16 cellular contexts compared by ENCODE assay signal in the genomic region with DNA sequence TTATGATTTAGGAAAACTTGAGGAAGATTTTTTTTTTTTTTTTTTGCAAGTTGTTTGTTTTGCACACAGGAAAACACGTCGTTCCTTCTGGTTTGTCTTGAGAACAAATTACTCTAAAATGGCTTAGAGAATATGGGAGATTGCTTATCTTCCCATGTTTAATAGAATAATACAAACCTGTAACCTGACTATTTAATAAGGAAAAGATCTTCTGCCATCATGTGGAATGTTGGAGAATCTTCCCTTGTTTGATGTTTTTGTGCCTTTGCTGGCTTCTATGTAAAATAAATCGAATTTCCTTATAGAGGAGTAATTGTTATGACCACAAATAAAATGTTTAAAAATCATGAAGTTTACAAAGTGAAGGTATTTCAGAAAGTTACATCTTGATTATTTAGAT.
A peak's percentile ranks its signal among the peaks of the same experiment; 100 is the strongest.
DNase-seq lines count a peak whose midpoint lies in the region; ATAC-seq, FAIRE-seq and TF ChIP-seq lines count a peak whose summit lies in the region.
"Had no signal": no experiment of that assay in that cellular context is flagged by ENCODE, and none has a peak within 500 bp of the region (broad histone marks: within the 10 kb centered on the region; RNA-seq: fewer than 3 reads in every experiment).

No MANE protein-coding gene starts in this region.

- H3K27ac ChIP-seq in thyroid gland, result no peak overlapping the region

- WGBS in thyroid gland, 2 donors, result 20 to 25% methylated on average over 3 of the region's 3 CpGs

- no peaks in the 10 kb centered on the region for H3K9me3 ChIP-seq in thyroid gland
- H3K9me3 ChIP-seq: HAP-1, MG63 had no signal

- no peaks in the 10 kb centered on the region for H3K4me1 ChIP-seq in thyroid gland
- H3K4me1 ChIP-seq: HAP-1 had no signal

- no peak for TF ChIP-seq POLR2A in thyroid gland (IDR thresholded peaks at IDR 0.05)

- peak; percentile 24 for FAIRE-seq in islet of Langerhans (lab: Jason Lieb, UNC)

- peak; percentile 20 for DNase-seq in HS-27A (ENCODE audit: low read depth)
- peak; percentile 22 for DNase-seq in SW480 (ENCODE audit: low spot score)
- no peak for DNase-seq in thyroid gland
- no peak for DNase-seq in iPS-NIHi7 (ENCODE audit: extremely low spot score)
- DNase-seq in anterior cingulate cortex (lab: John Stamatoyannopoulos, UW), result no peak
- DNase-seq in GOT3 (lab: John Stamatoyannopoulos, UW), result no peak
- DNase-seq: activated naive CD4-positive, alpha-beta T cell treated with Interleukin-2 at 50 U/mL for 16 hours; CD4-positive, alpha-beta memory T cell; central memory CD4-positive, alpha-beta T cell; left cardiac atrium; MG63; naive thymus-derived CD4-positive, alpha-beta T cell had no signal

- no peak for ATAC-seq in HG03135 (IDR thresholded peaks at IDR 0.05; ENCODE audit: unreplicated experiment)
- ATAC-seq: left cardiac atrium; naive thymus-derived CD4-positive, alpha-beta T cell had no signal

- H3K36me3 ChIP-seq in thyroid gland, result no peaks in the 10 kb centered on the region
- H3K36me3 ChIP-seq: HAP-1, MG63 had no signal

- no peaks in the 10 kb centered on the region for H3K27me3 ChIP-seq in thyroid gland
- H3K27me3 ChIP-seq: MG63 had no signal

- peak in 5 of 6 experiments; percentile 22 to 71 (median 54) for TF ChIP-seq CTCF in thyroid gland (IDR thresholded peaks at IDR 0.05)

- intact Hi-C loops in thyroid gland (cut with DNase I), result loop anchor here (10.0 kb wide), 2 partner anchors 819 to 999 kb away; a partner anchor contains a TSS

- no peak overlapping the region for H3K4me3 ChIP-seq in thyroid gland (replicated peaks in 1 of 3)
- H3K4me3 ChIP-seq: HAP-1, MG63, skin epidermis had no signal

Comparison
In these comparisons a context has a peak if more than half of its experiments do, and no peak if none do; other contexts are left out.
1. DNase-seq: peak in HS-27A (single experiment) and SW480 (single experiment); none in thyroid gland (0 of 2), iPS-NIHi7 (single experiment), anterior cingulate cortex (0 of 58) and GOT3 (single experiment).